20 cellular contexts compared by ENCODE assay signal in the genomic region with DNA sequence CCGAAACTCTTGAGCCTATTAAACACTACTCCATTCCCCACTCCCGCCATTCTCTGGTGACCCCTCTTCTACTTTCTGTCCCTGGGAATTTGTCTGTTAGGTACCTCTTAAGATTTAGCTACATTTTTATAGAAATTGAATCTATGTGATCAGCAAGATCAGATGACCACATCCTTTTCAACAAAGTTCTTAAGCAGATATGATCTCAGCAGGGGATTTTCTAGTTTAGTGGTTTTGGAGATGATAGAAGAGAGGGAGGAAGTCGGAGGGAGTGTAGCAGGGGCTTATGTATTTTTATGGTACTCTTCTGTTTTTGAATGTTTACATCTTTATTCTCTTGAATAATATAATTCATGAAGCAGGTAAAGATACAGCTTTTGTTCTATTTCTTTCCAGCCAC. TPM values are rescaled to one million over a fixed set of nuclear protein-coding genes. Genes with fewer than 3 reads are reported as not detected.
A peak's percentile ranks its signal among the peaks of the same experiment; 100 is the strongest.
DNase-seq lines count a peak whose midpoint lies in the region; ATAC-seq, FAIRE-seq and TF ChIP-seq lines count a peak whose summit lies in the region.
"Had no signal": no experiment of that assay in that cellular context is flagged by ENCODE, and none has a peak within 500 bp of the region (broad histone marks: within the 10 kb centered on the region; RNA-seq: fewer than 3 reads in every experiment).

No MANE protein-coding gene starts in this region.

- no peaks in the 10 kb centered on the region for H3K27me3 ChIP-seq in CD8-positive, alpha-beta T cell (ENCODE audit: insufficient read depth, low read length)
- H3K27me3 ChIP-seq: ascending aorta, BE2C, colonic mucosa, upper lobe of left lung had no signal

- H3K36me3 ChIP-seq in CD8-positive, alpha-beta T cell (ENCODE audit: insufficient read depth, low read length): peaks cover 9% of the 10 kb centered on the region
- H3K36me3 ChIP-seq: BE2C had no signal

- TF ChIP-seq CTCF in CD8-positive, alpha-beta T cell (IDR thresholded peaks at IDR 0.05): no peak

- H3K4me1 Mint-ChIP-seq in CD8-positive, alpha-beta T cell (ENCODE audit: low read depth): peaks cover 44% of the 10 kb centered on the region
- H3K4me1 Mint-ChIP-seq in activated CD4-positive, alpha-beta memory T cell treated with anti-CD3 and anti-CD28 coated beads, Interleukin-2, amount 10 ng/mL, durations not matched to agents 7 days and 5 days: peaks cover 62% of the 10 kb centered on the region
- H3K4me1 Mint-ChIP-seq in immature natural killer cell: peaks cover 23 to 35% of the 10 kb centered on the region in 2 donors
- H3K4me1 Mint-ChIP-seq: WTC11 had no signal

- H3K9me3 Mint-ChIP-seq in CD8-positive, alpha-beta T cell: no peaks in the 10 kb centered on the region
- no peaks in the 10 kb centered on the region for H3K9me3 Mint-ChIP-seq in activated CD4-positive, alpha-beta memory T cell treated with anti-CD3 and anti-CD28 coated beads, Interleukin-2, amount 10 ng/mL, durations not matched to agents 7 days and 5 days
- no peaks in the 10 kb centered on the region for H3K9me3 Mint-ChIP-seq in immature natural killer cell
- H3K9me3 Mint-ChIP-seq: stimulated activated naive B cell treated with anti-CD40 and anti-IgM and Interleukin-4, amounts not matched to agents 10 μg/mL and 1 μg/mL and 100 μg/mL, for 72 hours; WTC11 had no signal

- ATAC-seq in CD8-positive, alpha-beta T cell: peak; percentile 79
- no peak for ATAC-seq in SK-N-SH treated with all-trans-retinoic acid at 6 μM for 48 hours
- ATAC-seq: stimulated activated naive B cell treated with anti-CD40 and anti-IgM and Interleukin-4, amounts not matched to agents 10 μg/mL and 1 μg/mL and 100 μg/mL, for 72 hours; WTC11 had no signal

- peak overlapping the region; percentile 62 for H3K4me3 Mint-ChIP-seq in CD8-positive, alpha-beta T cell
- H3K4me3 Mint-ChIP-seq in activated CD4-positive, alpha-beta memory T cell treated with anti-CD3 and anti-CD28 coated beads, Interleukin-2, amount 10 ng/mL, durations not matched to agents 7 days and 5 days: peak overlapping the region; percentile 21
- H3K4me3 Mint-ChIP-seq in immature natural killer cell: peak overlapping the region; percentile 4 to 56 (median 42)
- H3K4me3 Mint-ChIP-seq: stimulated activated naive B cell treated with anti-CD40 and anti-IgM and Interleukin-4, amounts not matched to agents 10 μg/mL and 1 μg/mL and 100 μg/mL, for 72 hours; WTC11 had no signal

- peak overlapping the region; percentile 97 for H3K27ac Mint-ChIP-seq in CD8-positive, alpha-beta T cell
- peak overlapping the region; percentile 81 for H3K27ac Mint-ChIP-seq in activated CD4-positive, alpha-beta memory T cell treated with anti-CD3 and anti-CD28 coated beads, Interleukin-2, amount 10 ng/mL, durations not matched to agents 7 days and 5 days
- peak overlapping the region; percentile 8 to 63 (median 54) for H3K27ac Mint-ChIP-seq in immature natural killer cell
- H3K27ac Mint-ChIP-seq: stimulated activated naive B cell treated with anti-CD40 and anti-IgM and Interleukin-4, amounts not matched to agents 10 μg/mL and 1 μg/mL and 100 μg/mL, for 72 hours; WTC11 had no signal

- H3K9me3 ChIP-seq in CD8-positive, alpha-beta T cell (ENCODE audit: low read length): no peaks in the 10 kb centered on the region
- H3K9me3 ChIP-seq: ascending aorta, BE2C, colonic mucosa, upper lobe of left lung had no signal

- DNase-seq in CD8-positive, alpha-beta T cell: no peak
- no peak for DNase-seq in GM12891 (ENCODE audit: insufficient read length, low spot score)
- DNase-seq in activated CD4-positive, alpha-beta memory T cell treated with anti-CD3 and anti-CD28 coated beads, Interleukin-2, amount 10 ng/mL, durations not matched to agents 7 days and 5 days: no peak
- DNase-seq in immature natural killer cell: peak; percentile 13 to 20 (median 14)
- no peak for DNase-seq in 8988T
- DNase-seq in NCI-H510A (lab: John Stamatoyannopoulos, UW): no peak
- DNase-seq in SKM-1 (lab: John Stamatoyannopoulos, UW; ENCODE audit: unreplicated experiment): no peak
- DNase-seq: BE2C; colonic mucosa; DMS 273 treated with DMSO at 0.1 percent for 48 hours; NCI-H1436 treated with DMSO at 0.1 percent for 48 hours; stimulated activated CD4-positive, alpha-beta T cell treated with anti-CD3 and anti-CD28 coated beads, Interleukin-12 subunit alpha, Interleukin-12 subunit beta, amount 100 ng/mL, for 4 hours; stimulated activated naive B cell treated with anti-CD40 and anti-IgM and Interleukin-4, amounts not matched to agents 10 μg/mL and 1 μg/mL and 100 μg/mL, for 72 hours; upper lobe of left lung had no signal

- H3K27me3 Mint-ChIP-seq in CD8-positive, alpha-beta T cell (ENCODE audit: low read depth): no peaks in the 10 kb centered on the region
- no peaks in the 10 kb centered on the region for H3K27me3 Mint-ChIP-seq in activated CD4-positive, alpha-beta memory T cell treated with anti-CD3 and anti-CD28 coated beads, Interleukin-2, amount 10 ng/mL, durations not matched to agents 7 days and 5 days
- H3K27me3 Mint-ChIP-seq in immature natural killer cell (ENCODE audit: low read depth in 3 of 3): peaks cover 0 to 2% (median 1%) of the 10 kb centered on the region in 3 donors
- H3K27me3 Mint-ChIP-seq: stimulated activated naive B cell treated with anti-CD40 and anti-IgM and Interleukin-4, amounts not matched to agents 10 μg/mL and 1 μg/mL and 100 μg/mL, for 72 hours had no signal

- peaks cover 47% of the 10 kb centered on the region for H3K4me1 ChIP-seq in CD8-positive, alpha-beta T cell (ENCODE audit: insufficient read depth, low read length)
- H3K4me1 ChIP-seq: ascending aorta, BE2C, colonic mucosa, upper lobe of left lung had no signal

- H3K27ac ChIP-seq in CD8-positive, alpha-beta T cell (ENCODE audit: low read depth, low read length): peak overlapping the region; percentile 66
- H3K27ac ChIP-seq: ascending aorta, colonic mucosa, upper lobe of left lung had no signal

- no peak for TF ChIP-seq POLR2A in GM12891 (IDR thresholded peaks at IDR 0.05; ENCODE audit: low read depth, low read length)

- intact Hi-C loops in CD8-positive, alpha-beta T cell (cut with DNase I, micrococcal nuclease): loop anchor here in 1 of 2 experiments (2.0 kb wide), 1 partner anchor 154 kb away; no protein-coding TSS in a partner anchor

- peak overlapping the region; percentile 31 for H3K4me3 ChIP-seq in CD8-positive, alpha-beta T cell (ENCODE audit: low read depth, low read length)
- H3K4me3 ChIP-seq: ascending aorta, colonic mucosa, upper lobe of left lung had no signal

- peaks cover 46% of the 10 kb centered on the region for H3K36me3 Mint-ChIP-seq in CD8-positive, alpha-beta T cell
- peaks cover 64% of the 10 kb centered on the region for H3K36me3 Mint-ChIP-seq in activated CD4-positive, alpha-beta memory T cell treated with anti-CD3 and anti-CD28 coated beads, Interleukin-2, amount 10 ng/mL, durations not matched to agents 7 days and 5 days (ENCODE audit: low read depth)
- H3K36me3 Mint-ChIP-seq in immature natural killer cell: peaks cover 14 to 30% (median 21%) of the 10 kb centered on the region in 3 donors

- CTCF ChIA-PET in CD8-positive, alpha-beta T cell (lab: Charles Lee): interaction anchor here (1.1 to 2.5 kb wide), 4 partner anchors 11 to 154 kb away, joined by 3 to 9 read pairs (median 4); no protein-coding TSS in a partner anchor
- CTCF ChIA-PET in activated CD4-positive, alpha-beta memory T cell treated with anti-CD3 and anti-CD28 coated beads, Interleukin-2, amount 10 ng/mL, durations not matched to agents 7 days and 5 days (lab: Charles Lee): interaction anchor here (1.7 to 2.9 kb wide), 2 partner anchors 149 to 154 kb away, joined by 4 to 10 read pairs; no protein-coding TSS in a partner anchor

- POLR2A ChIA-PET in CD8-positive, alpha-beta T cell (lab: Charles Lee): interaction anchor here (0.6 to 1.0 kb wide), 2 partner anchors 187 to 223 kb away, joined by 3 read pairs; no protein-coding TSS in a partner anchor
- POLR2A ChIA-PET in activated CD4-positive, alpha-beta memory T cell treated with anti-CD3 and anti-CD28 coated beads, Interleukin-2, amount 10 ng/mL, durations not matched to agents 7 days and 5 days (lab: Charles Lee): interaction anchor here (0.8 to 3.9 kb wide), 11 partner anchors 9 to 529 kb away, joined by 3 to 37 read pairs (median 3); a partner anchor contains a TSS

- peak; percentile 38 for FAIRE-seq in GM12891 (lab: Jason Lieb, UNC)
- FAIRE-seq: endothelial cell of umbilical vein, GM18507, HTR-8/SVneo had no signal

TF ChIP-seq in GM12891, 5 proteins besides CTCF, POLR2A, EP300 and RAD21:
- TF ChIP-seq SPI1 (IDR thresholded peaks at IDR 0.05; ENCODE audit: low read depth, low read length): peak; percentile 61
- no peak for TF ChIP-seq TAF1 (IDR thresholded peaks at IDR 0.05; ENCODE audit: low read depth, low read length)

TF ChIP-seq in SK-N-SH treated with all-trans-retinoic acid at 6 μM for 48 hours, 23 proteins besides CTCF, POLR2A, EP300 and RAD21 (continues in another document):
- no peak for TF ChIP-seq ZFP30 (CRISPR knock-in tag; IDR thresholded peaks at IDR 0.05)
- TF ChIP-seq PPARA (CRISPR knock-in tag; IDR thresholded peaks at IDR 0.05; ENCODE audit: borderline replicate concordance): no peak
- TF ChIP-seq ISL1 (CRISPR knock-in tag; IDR thresholded peaks at IDR 0.05): no peak
- no peak for TF ChIP-seq GLIS3 (CRISPR knock-in tag; IDR thresholded peaks at IDR 0.05)

RNA-seq across cellular contexts. Expression of a gene that starts 40.8 kb away (rescaled TPM):
- 10 to 100 TPM; 35.1 to 38.1 TPM for total RNA-seq in CD8-positive, alpha-beta T cell
- 71.8 TPM for polyA plus RNA-seq in GM12891 (2012; ENCODE audit: low read depth, missing spikeins)
- 100 to 1,000 TPM; 176 to 186 TPM for total RNA-seq in activated CD4-positive, alpha-beta memory T cell treated with anti-CD3 and anti-CD28 coated beads, Interleukin-2, amount 10 ng/mL, durations not matched to agents 7 days and 5 days
- 100 to 1,000 TPM in 1 of 3 donors, 10 to 100 TPM in 2; 82.6 to 102 (median 89.4) TPM for polyA plus RNA-seq in immature natural killer cell

RNA-seq across cellular contexts. Expression of a gene that starts 40.9 kb away (rescaled TPM):
- 10 to 100 TPM in 1 of 2 experiments, 1 to 10 TPM in 1; 8.9 to 10.1 TPM for total RNA-seq in CD8-positive, alpha-beta T cell
- 7.1 TPM for polyA plus RNA-seq in GM12891 (2012; ENCODE audit: low read depth, missing spikeins)
- total RNA-seq in activated CD4-positive, alpha-beta memory T cell treated with anti-CD3 and anti-CD28 coated beads, Interleukin-2, amount 10 ng/mL, durations not matched to agents 7 days and 5 days: 10 to 100 TPM; 27.4 to 29.3 TPM
- polyA plus RNA-seq in immature natural killer cell: 10 to 100 TPM in 1 of 3 donors, 1 to 10 TPM in 2; 7.8 to 17.5 (median 8.2) TPM

Comparison
In these comparisons a context has a peak if more than half of its experiments do, and no peak if none do; other contexts are left out.
1. DNase-seq: peak in immature natural killer cell (3 of 3); none in CD8-positive, alpha-beta T cell (0 of 7), GM12891 (single experiment), activated CD4-positive, alpha-beta memory T cell treated with anti-CD3 and anti-CD28 coated beads, Interleukin-2, amount 10 ng/mL, durations not matched to agents 7 days and 5 days (single experiment), 8988T (single experiment), NCI-H510A (single experiment) and SKM-1 (single experiment).
2. RNA of a gene that starts 40.8 kb away (total RNA-seq): 176 to 186 TPM in activated CD4-positive, alpha-beta memory T cell treated with anti-CD3 and anti-CD28 coated beads, Interleukin-2, amount 10 ng/mL, durations not matched to agents 7 days and 5 days; 35.1 to 38.1 TPM in CD8-positive, alpha-beta T cell; every median in the first group is over 4 times any median in the second.
3. Peak in every context shown above with its lines, with median percentiles within 50 percentile points of each other: H3K27ac Mint-ChIP-seq and H3K4me3 Mint-ChIP-seq.